Comparison of ENCODE assay signal across 28 cellular contexts in genomic region chr19:46798713-46799112, GRCh38.
"Had no signal": no experiment of that assay in that cellular context is flagged by ENCODE, and none has a peak within 500 bp of the region (broad histone marks: within the 10 kb centered on the region; RNA-seq: fewer than 3 reads in every experiment).

No MANE protein-coding gene starts in this region.

- FAIRE-seq: endometrium, islet of Langerhans, keratinocyte had no signal

- H3K36me3 Mint-ChIP-seq: mesothelial cell of epicardium, naive B cell had no signal

- H3K27ac Mint-ChIP-seq: dendritic cell treated with granulocyte-macrophage colony-stimulating factor and Interleukin-4, amounts not matched to agents 40 ng/mL and 50 ng/mL, for 4 days; effector memory CD8-positive, alpha-beta T cell; endodermal cell; mesothelial cell of epicardium; naive B cell had no signal

- H3K9me3 ChIP-seq: colonic mucosa, esophagus squamous epithelium, gastrocnemius medialis, heart right ventricle, left lung, lower lobe of right lung, mucosa of descending colon had no signal

- H3K4me1 Mint-ChIP-seq: endodermal cell had no signal

- H3K4me3 Mint-ChIP-seq: dendritic cell treated with granulocyte-macrophage colony-stimulating factor and Interleukin-4, amounts not matched to agents 40 ng/mL and 50 ng/mL, for 4 days; effector memory CD8-positive, alpha-beta T cell; endodermal cell; mesothelial cell of epicardium; naive B cell had no signal

- H3K27ac ChIP-seq: colonic mucosa, epithelial cell of prostate, esophagus squamous epithelium, gastrocnemius medialis, heart right ventricle, left lung, lower lobe of right lung had no signal

- H3K4me1 ChIP-seq: colonic mucosa, gastrocnemius medialis had no signal

- H3K27me3 ChIP-seq: colonic mucosa, esophagus squamous epithelium, heart right ventricle, left lung had no signal

- H3K36me3 ChIP-seq: colonic mucosa, esophagus squamous epithelium, gastrocnemius medialis, heart right ventricle, left lung, lower lobe of right lung had no signal

- DNase-seq: colonic mucosa; cortex of kidney; effector CD8-positive, alpha-beta T cell; effector memory CD8-positive, alpha-beta T cell; endodermal cell; erythroblast; esophagus squamous epithelium; foreskin fibroblast; foreskin melanocyte; gastrocnemius medialis; glutamatergic neuron; head of caudate nucleus; heart right ventricle; hippocampal formation; left cardiac atrium; left lung; left ventricle myocardium superior; lower lobe of right lung; mesenchymal stem cell; mucosa of descending colon; naive B cell had no signal

- H3K9me3 Mint-ChIP-seq: dendritic cell treated with granulocyte-macrophage colony-stimulating factor and Interleukin-4, amounts not matched to agents 40 ng/mL and 50 ng/mL, for 4 days; effector memory CD8-positive, alpha-beta T cell; endodermal cell; mesothelial cell of epicardium; naive B cell had no signal

- H3K4me3 ChIP-seq: colonic mucosa, esophagus squamous epithelium, gastrocnemius medialis, heart right ventricle, left lung, lower lobe of right lung, mucosa of descending colon had no signal

- ATAC-seq: effector memory CD8-positive, alpha-beta T cell; esophagus mucosa; gastrocnemius medialis; heart right ventricle; left cardiac atrium; left lung; left ventricle myocardium superior; lower lobe of right lung; mucosa of descending colon had no signal

- H3K27me3 Mint-ChIP-seq: effector memory CD8-positive, alpha-beta T cell had no signal
